26 cellular contexts compared by ENCODE assay signal in genomic region chr5:72845889-72846288, GRCh38. TPM values are rescaled to one million over a fixed set of nuclear protein-coding genes. Genes with fewer than 3 reads are reported as not detected.
A peak's percentile ranks its signal among the peaks of the same experiment; 100 is the strongest.
DNase-seq lines count a peak whose midpoint lies in the region; ATAC-seq, FAIRE-seq and TF ChIP-seq lines count a peak whose summit lies in the region.
"Had no signal": no experiment of that assay in that cellular context is flagged by ENCODE, and none has a peak within 500 bp of the region (broad histone marks: within the 10 kb centered on the region; RNA-seq: fewer than 3 reads in every experiment).

No MANE protein-coding gene starts in this region.

- CTCF ChIA-PET in IMR-90 (lab: Yijun Ruan, JAX) = interaction anchor here (0.6 to 1.4 kb wide), 2 partner anchors 28 to 36 kb away, joined by 3 read pairs; no protein-coding TSS in a partner anchor
- CTCF ChIA-PET in endothelial cell of umbilical vein (lab: Charles Lee) = interaction anchor here (0.8 to 1.2 kb wide), 4 partner anchors 8 to 490 kb away, joined by 3 to 4 read pairs (median 4); no protein-coding TSS in a partner anchor

- H4K91ac ChIP-seq in IMR-90 (ENCODE audit: insufficient read depth, low read depth, low read length) = 0 out of 2 replicates have a peak overlapping the region, but pooled peaks have one; percentile 32

- H3K9me3 ChIP-seq in IMR-90 (ENCODE audit: control insufficient read depth, insufficient read depth, low read length) = no peaks in the 10 kb centered on the region
- H3K9me3 ChIP-seq in endothelial cell of umbilical vein (replicated peaks; ENCODE audit: control insufficient read depth, insufficient read depth, low read length) = no peaks in the 10 kb centered on the region
- no peaks in the 10 kb centered on the region for H3K9me3 ChIP-seq in neutrophil
- no peaks in the 10 kb centered on the region for H3K9me3 ChIP-seq in endodermal cell (ENCODE audit: control insufficient read depth, low read length)
- no peaks in the 10 kb centered on the region for H3K9me3 ChIP-seq in MG63
- H3K9me3 ChIP-seq: gastroesophageal sphincter, lower lobe of right lung, stomach, transverse colon had no signal

- in situ Hi-C loops in IMR-90 (cut with MboI; ENCODE audit: low sequenced_read_pairs) = no loop called here

- no peak overlapping the region for H2AK9ac ChIP-seq in IMR-90 (replicated peaks; ENCODE audit: low read depth, low read length, poor library complexity)

- H3K4me2 ChIP-seq in IMR-90 (ENCODE audit: low read depth, low read length) (peak overlapping the region; percentile 61), endothelial cell of umbilical vein (ENCODE audit: insufficient read depth, low read length) (peak overlapping the region; percentile 13)

- WGBS in IMR-90 (ENCODE audit: extremely low coverage in 2 of 2, insufficient read length in 1 of 2), 2 experiments = no CpG with 5 or more reads among the region's 2 CpGs
- WGBS in endodermal cell (ENCODE audit: insufficient coverage in 1 of 2, insufficient read length in 1 of 2), 2 experiments = 83 to 92% methylated on average over 1 to 2 of the region's 2 CpGs

- 0 out of 2 replicates have a peak overlapping the region, but pooled peaks have one; percentile 46 for H3K4ac ChIP-seq in IMR-90 (ENCODE audit: low read depth, low read length)

- no peak overlapping the region for H4K8ac ChIP-seq in IMR-90 (ENCODE audit: low read depth in 2 of 2, low read length in 2 of 2)

- no peak overlapping the region for H3K4me3 ChIP-seq in AG10803 (ENCODE audit: low read length)
- no peak overlapping the region for H3K4me3 ChIP-seq in IMR-90 (ENCODE audit: insufficient read depth, low read depth, low read length)
- no peak overlapping the region for H3K4me3 ChIP-seq in endothelial cell of umbilical vein (replicated peaks in 1 of 3; ENCODE audit: insufficient read depth in 1 of 3, low read depth in 1 of 3, low read length in 3 of 3)
- H3K4me3 ChIP-seq in neutrophil (ENCODE audit: low read depth in 1 of 2, low read length in 1 of 2) = no peak overlapping the region
- H3K4me3 ChIP-seq in endodermal cell (ENCODE audit: low read length) = no peak overlapping the region
- H3K4me3 ChIP-seq in MG63 = no peak overlapping the region
- H3K4me3 ChIP-seq: gastroesophageal sphincter, lower lobe of right lung, stomach, transverse colon had no signal

- H3K4me1 Mint-ChIP-seq in endodermal cell = peaks cover 32% of the 10 kb centered on the region

- H3K36me3 Mint-ChIP-seq in endodermal cell (ENCODE audit: low read depth) = no peaks in the 10 kb centered on the region

- H3K56ac ChIP-seq in IMR-90 (ENCODE audit: extremely low read depth, insufficient read depth, low read length) = no peak overlapping the region

- no peaks in the 10 kb centered on the region for H3K27me3 ChIP-seq in IMR-90 (ENCODE audit: control insufficient read depth, insufficient read depth, low read length)
- H3K27me3 ChIP-seq in endothelial cell of umbilical vein (ENCODE audit: control insufficient read depth in 2 of 2, insufficient read depth in 2 of 2, low read length in 2 of 2) = no peaks in the 10 kb centered on the region
- no peaks in the 10 kb centered on the region for H3K27me3 ChIP-seq in neutrophil
- no peaks in the 10 kb centered on the region for H3K27me3 ChIP-seq in endodermal cell (ENCODE audit: control insufficient read depth, insufficient read depth, low read length, poor library complexity, severe bottlenecking)
- H3K27me3 ChIP-seq in MG63 = no peaks in the 10 kb centered on the region
- H3K27me3 ChIP-seq: gastroesophageal sphincter, stomach, transverse colon had no signal

- H3K27me3 Mint-ChIP-seq in endodermal cell (ENCODE audit: insufficient read depth) = no peaks in the 10 kb centered on the region
- H3K27me3 Mint-ChIP-seq: activated naive CD8-positive, alpha-beta T cell treated with anti-CD3 and anti-CD28 coated beads, Interleukin-2, amount 50 U/mL, for 24 hours; dendritic cell treated with granulocyte-macrophage colony-stimulating factor and Interleukin-4, amounts not matched to agents 40 ng/mL and 50 ng/mL, for 4 days had no signal

- no peak overlapping the region for H3K18ac ChIP-seq in IMR-90 (ENCODE audit: low read depth, low read length)

- H3K9ac ChIP-seq in IMR-90 (ENCODE audit: low read depth, low read length) = no peak overlapping the region
- no peak overlapping the region for H3K9ac ChIP-seq in endothelial cell of umbilical vein (replicated peaks; ENCODE audit: extremely low read depth, insufficient read depth, low read length)
- no peak overlapping the region for H3K9ac ChIP-seq in endodermal cell (ENCODE audit: extremely low read depth, low read length, poor library complexity, severe bottlenecking)

- H2BK5ac ChIP-seq in IMR-90 (ENCODE audit: low read depth, low read length, poor library complexity, severe bottlenecking) = no peak overlapping the region

- no peak overlapping the region for H4K5ac ChIP-seq in IMR-90 (ENCODE audit: low read depth, low read length)

- H3K4me3 Mint-ChIP-seq in endodermal cell = no peak overlapping the region
- H3K4me3 Mint-ChIP-seq: activated CD4-positive, alpha-beta memory T cell treated with anti-CD3 and anti-CD28 coated beads, Interleukin-2, amount 10 ng/mL, durations not matched to agents 7 days and 5 days; activated naive CD8-positive, alpha-beta T cell treated with anti-CD3 and anti-CD28 coated beads, Interleukin-2, amount 50 U/mL, for 24 hours; dendritic cell treated with granulocyte-macrophage colony-stimulating factor and Interleukin-4, amounts not matched to agents 40 ng/mL and 50 ng/mL, for 4 days had no signal

- H3K36me3 ChIP-seq in IMR-90 (ENCODE audit: control insufficient read depth, insufficient read depth, low read length) = no peaks in the 10 kb centered on the region
- H3K36me3 ChIP-seq in endothelial cell of umbilical vein (ENCODE audit: control insufficient read depth in 2 of 2, extremely low read depth in 1 of 2, insufficient read depth in 2 of 2, low read length in 2 of 2) = peaks cover 0 to 2% of the 10 kb centered on the region in 2 experiments
- no peaks in the 10 kb centered on the region for H3K36me3 ChIP-seq in neutrophil
- peaks cover 2% of the 10 kb centered on the region for H3K36me3 ChIP-seq in endodermal cell (ENCODE audit: control insufficient read depth, insufficient read depth, low read length)
- peaks cover 19% of the 10 kb centered on the region for H3K36me3 ChIP-seq in MG63
- H3K36me3 ChIP-seq: gastroesophageal sphincter, lower lobe of right lung, stomach, transverse colon had no signal

- H3K27ac ChIP-seq in IMR-90 (ENCODE audit: insufficient read depth, low read length) (no peak overlapping the region), endothelial cell of umbilical vein (ENCODE audit: insufficient read depth, low read depth, low read length) (peak overlapping the region; percentile 22), neutrophil (peak overlapping the region; percentile 4), endodermal cell (ENCODE audit: low read depth, low read length) (no peak overlapping the region)
- H3K27ac ChIP-seq: gastroesophageal sphincter, lower lobe of right lung, stomach, transverse colon had no signal

- H2BK120ac ChIP-seq in IMR-90 (ENCODE audit: low read depth, low read length) = no peak overlapping the region

- H4K20me1 ChIP-seq in IMR-90 (ENCODE audit: insufficient read depth, low read length) (peaks cover 79% of the 10 kb centered on the region), endothelial cell of umbilical vein (replicated peaks; ENCODE audit: control insufficient read depth, extremely low read depth, insufficient read depth, low read length) (peaks cover 13% of the 10 kb centered on the region)

- no peak for TF ChIP-seq CTCF in AG10803 (conservative IDR thresholded peaks at IDR 0.05; ENCODE audit: low read length)
- no peak for TF ChIP-seq CTCF in IMR-90 (conservative IDR thresholded peaks at IDR 0.05; ENCODE audit: low read depth, low read length)
- TF ChIP-seq CTCF in endothelial cell of umbilical vein (IDR thresholded peaks at IDR 0.05; ENCODE audit: extremely low read depth in 1 of 2, insufficient read depth in 1 of 2, low read depth in 1 of 2, low read length in 2 of 2) = no peak
- TF ChIP-seq CTCF in neutrophil (IDR thresholded peaks at IDR 0.05) = no peak
- no peak for TF ChIP-seq CTCF in GM10266 (IDR thresholded peaks at IDR 0.05; ENCODE audit: control insufficient read depth, insufficient read depth, low read depth, missing control alignments)
- TF ChIP-seq CTCF in endodermal cell (conservative IDR thresholded peaks at IDR 0.05) = no peak

- no peak overlapping the region for H2BK15ac ChIP-seq in IMR-90 (ENCODE audit: low read depth, low read length)

- POLR2A ChIA-PET in IMR-90 (lab: Charles Lee; ENCODE audit: unreplicated experiment) (no interaction called here), endothelial cell of umbilical vein (lab: Charles Lee) (no interaction called here)

- no peak overlapping the region for H2BK20ac ChIP-seq in IMR-90 (ENCODE audit: low read depth, low read length)

- H3K23ac ChIP-seq in IMR-90 (ENCODE audit: low read depth, low read length) = 0 out of 2 replicates have a peak overlapping the region, but pooled peaks have one; percentile 10

- no peak for TF ChIP-seq RAD21 in IMR-90 (IDR thresholded peaks at IDR 0.05; ENCODE audit: low read length)

- H3K14ac ChIP-seq in IMR-90 (replicated peaks; ENCODE audit: low read depth, low read length) = no peak overlapping the region; the same call in 1 of the 2 replicates

- H3K79me1 ChIP-seq in IMR-90 (ENCODE audit: low read depth in 1 of 2, low read length in 2 of 2) = peaks cover 6 to 62% of the 10 kb centered on the region in 2 experiments

- H3K9me1 ChIP-seq in IMR-90 (ENCODE audit: insufficient read depth, low read length) (peaks cover 18% of the 10 kb centered on the region), endothelial cell of umbilical vein (replicated peaks; ENCODE audit: control insufficient read depth, extremely low read depth, insufficient read depth, low read length) (no peaks in the 10 kb centered on the region)

- H3K4me1 ChIP-seq in IMR-90 (ENCODE audit: control insufficient read depth, insufficient read depth, low read length) (peaks cover 8% of the 10 kb centered on the region), endothelial cell of umbilical vein (ENCODE audit: control insufficient read depth, extremely low read depth, insufficient read depth, low read length) (peaks cover 55% of the 10 kb centered on the region), neutrophil (ENCODE audit: control insufficient read depth in 1 of 2, insufficient read depth in 1 of 2, low read depth in 1 of 2, low read length in 1 of 2) (peaks cover 72 to 74% of the 10 kb centered on the region in 2 experiments), endodermal cell (ENCODE audit: control insufficient read depth, insufficient read depth, low read length) (no peaks in the 10 kb centered on the region)

- no peak for ATAC-seq in IMR-90 (ENCODE audit: low read depth)
- ATAC-seq: activated naive CD8-positive, alpha-beta T cell treated with anti-CD3 and anti-CD28 coated beads, Interleukin-2, amount 50 U/mL, for 24 hours; gastroesophageal sphincter; lower lobe of right lung had no signal

- no peak overlapping the region for H2AFZ ChIP-seq in IMR-90 (replicated peaks; ENCODE audit: low read length, poor library complexity)
- H2AFZ ChIP-seq in endothelial cell of umbilical vein (ENCODE audit: low read depth, low read length) = no peak overlapping the region

- H3K27ac Mint-ChIP-seq in endodermal cell = no peak overlapping the region
- H3K27ac Mint-ChIP-seq: activated CD4-positive, alpha-beta memory T cell treated with anti-CD3 and anti-CD28 coated beads, Interleukin-2, amount 10 ng/mL, durations not matched to agents 7 days and 5 days; activated naive CD8-positive, alpha-beta T cell treated with anti-CD3 and anti-CD28 coated beads, Interleukin-2, amount 50 U/mL, for 24 hours; dendritic cell treated with granulocyte-macrophage colony-stimulating factor and Interleukin-4, amounts not matched to agents 40 ng/mL and 50 ng/mL, for 4 days had no signal

- H3K79me2 ChIP-seq in endothelial cell of umbilical vein (ENCODE audit: control insufficient read depth, insufficient read depth, low read length) = peaks cover 87% of the 10 kb centered on the region

- H3K9me3 Mint-ChIP-seq in endodermal cell = no peaks in the 10 kb centered on the region
- H3K9me3 Mint-ChIP-seq: activated CD4-positive, alpha-beta memory T cell treated with anti-CD3 and anti-CD28 coated beads, Interleukin-2, amount 10 ng/mL, durations not matched to agents 7 days and 5 days; activated naive CD8-positive, alpha-beta T cell treated with anti-CD3 and anti-CD28 coated beads, Interleukin-2, amount 50 U/mL, for 24 hours; dendritic cell treated with granulocyte-macrophage colony-stimulating factor and Interleukin-4, amounts not matched to agents 40 ng/mL and 50 ng/mL, for 4 days had no signal

- no peak for FAIRE-seq in endothelial cell of umbilical vein (lab: Jason Lieb, UNC)
- FAIRE-seq: bronchial epithelial cell, keratinocyte had no signal

- TF ChIP-seq POLR2A in IMR-90 (IDR thresholded peaks at IDR 0.05; ENCODE audit: low read depth, low read length) (no peak), endothelial cell of umbilical vein (IDR thresholded peaks at IDR 0.05; ENCODE audit: low read depth, low read length) (no peak)

- DNase-seq in AG10803 (ENCODE audit: low read depth) (peak; percentile 72), IMR-90 (no peak), endothelial cell of umbilical vein (ENCODE audit: low read depth, low spot score) (no peak), GM10266 (ENCODE audit: extremely low spot score) (no peak), endodermal cell (no peak), MG63 (no peak), mesenteric fat pad (ENCODE audit: low spot score) (no peak)
- DNase-seq: ACHN; activated CD4-positive, alpha-beta memory T cell treated with anti-CD3 and anti-CD28 coated beads, Interleukin-2, amount 10 ng/mL, durations not matched to agents 7 days and 5 days; activated CD4-positive, CD25-positive, alpha-beta regulatory T cell; activated effector memory CD4-positive, alpha-beta T cell treated with anti-CD3 and anti-CD28 coated beads, Interleukin-2, amount 50 U/mL, for 16 hours; activated naive CD8-positive, alpha-beta T cell treated with anti-CD3 and anti-CD28 coated beads, Interleukin-2, amount 50 U/mL, for 24 hours; C1 segment of cervical spinal cord; Calu3; Karpas-422; lower lobe of right lung; NCI-H1694 treated with DMSO at 0.1 percent for 48 hours; NCI-H69; stimulated activated CD4-positive, alpha-beta T cell treated with anti-CD3 and anti-CD28 coated beads, Interleukin-15, amount 100 ng/mL, for 24 hours; stomach; transverse colon had no signal

- BruUV-seq in IMR-90 (replicated peaks; lab: Mats Ljungman, UMichigan) = no TSS peak
- BruUV-seq in endothelial cell of umbilical vein (replicated peaks; lab: Mats Ljungman, UMichigan) = no TSS peak

- peak overlapping the region; percentile 49 for H2AK5ac ChIP-seq in IMR-90 (ENCODE audit: low read depth, low read length)

- dilution Hi-C loops in IMR-90 (cut with HindIII; ENCODE audit: low sequenced_read_pairs, unreplicated experiment) = no loop called here
- dilution Hi-C loops in endothelial cell of umbilical vein (cut with MboI; ENCODE audit: extremely low pct_ligation_motif_present, low sequenced_read_pairs) = no loop called here

- intact Hi-C loops in IMR-90 (cut with micrococcal nuclease) = loop anchor here (10.0 kb wide), 3 partner anchors 241 to 481 kb away; no protein-coding TSS in a partner anchor
- intact Hi-C loops in endothelial cell of umbilical vein (cut with micrococcal nuclease) = loop anchor here (10.0 kb wide), 1 partner anchor 601 kb away; no protein-coding TSS in a partner anchor

RNA-seq across cellular contexts. Expression of gene TNPO1, which starts 29.4 kb away (rescaled TPM):
- 400 and 527 TPM in 2 replicates for total RNA-seq in IMR-90 (2012; rRNA removed)
- polyA plus RNA-seq in IMR-90 (2012; rRNA removed) = 42.5 and 45.5 TPM in 2 replicates
- polyA plus RNA-seq in IMR-90 (2012; cell fraction: cytosol; rRNA removed) = 9.4 and 12.8 TPM in 2 replicates
- polyA plus RNA-seq in IMR-90 (2012; cell fraction: nucleus; rRNA removed; ENCODE audit: low replicate concordance) = 4.1 and 28.1 TPM in 2 replicates
- 242 and 298 TPM in 2 replicates for total RNA-seq in endothelial cell of umbilical vein
- 49.0 and 65.6 TPM in 2 replicates for polyA plus RNA-seq in endothelial cell of umbilical vein
- polyA plus RNA-seq in endothelial cell of umbilical vein (2011; cell fraction: cytosol; rRNA removed) = 71.0 and 79.5 TPM in 2 replicates
- polyA plus RNA-seq in endothelial cell of umbilical vein (2011; cell fraction: nucleus; rRNA removed) = 124 and 164 TPM in 2 replicates
- polyA plus RNA-seq in endothelial cell of umbilical vein (2012) = 182 and 228 TPM in 2 replicates
- polyA minus RNA-seq in endothelial cell of umbilical vein = 356 and 415 TPM in 2 replicates
- 201 TPM for polyA minus RNA-seq in endothelial cell of umbilical vein (2011; cell fraction: cytosol; rRNA and poly(A)+ RNA removed)
- 332 and 439 TPM in 2 replicates for polyA minus RNA-seq in endothelial cell of umbilical vein (2011; cell fraction: nucleus; rRNA and poly(A)+ RNA removed)
- 100 to 1,000 TPM; 133 to 141 TPM for total RNA-seq in endodermal cell
- 144 TPM for polyA plus RNA-seq in endodermal cell (2013, experiment 1 of 2)
- polyA plus RNA-seq in endodermal cell (2013, experiment 2 of 2) = 144 TPM
- 90.5 and 235 TPM in 2 replicates for total RNA-seq in MG63 (2014; rRNA removed; shearing (Covaris generic); ENCODE audit: low replicate concordance)
- 107 TPM for total RNA-seq in mesenteric fat pad

Comparison
In these comparisons a context has a peak if more than half of its experiments do, and no peak if none do; other contexts are left out.
1. H3K27ac ChIP-seq: peak in endothelial cell of umbilical vein (single experiment) and neutrophil (single experiment); none in IMR-90 (single experiment) and endodermal cell (single experiment).